In the genomic region with DNA sequence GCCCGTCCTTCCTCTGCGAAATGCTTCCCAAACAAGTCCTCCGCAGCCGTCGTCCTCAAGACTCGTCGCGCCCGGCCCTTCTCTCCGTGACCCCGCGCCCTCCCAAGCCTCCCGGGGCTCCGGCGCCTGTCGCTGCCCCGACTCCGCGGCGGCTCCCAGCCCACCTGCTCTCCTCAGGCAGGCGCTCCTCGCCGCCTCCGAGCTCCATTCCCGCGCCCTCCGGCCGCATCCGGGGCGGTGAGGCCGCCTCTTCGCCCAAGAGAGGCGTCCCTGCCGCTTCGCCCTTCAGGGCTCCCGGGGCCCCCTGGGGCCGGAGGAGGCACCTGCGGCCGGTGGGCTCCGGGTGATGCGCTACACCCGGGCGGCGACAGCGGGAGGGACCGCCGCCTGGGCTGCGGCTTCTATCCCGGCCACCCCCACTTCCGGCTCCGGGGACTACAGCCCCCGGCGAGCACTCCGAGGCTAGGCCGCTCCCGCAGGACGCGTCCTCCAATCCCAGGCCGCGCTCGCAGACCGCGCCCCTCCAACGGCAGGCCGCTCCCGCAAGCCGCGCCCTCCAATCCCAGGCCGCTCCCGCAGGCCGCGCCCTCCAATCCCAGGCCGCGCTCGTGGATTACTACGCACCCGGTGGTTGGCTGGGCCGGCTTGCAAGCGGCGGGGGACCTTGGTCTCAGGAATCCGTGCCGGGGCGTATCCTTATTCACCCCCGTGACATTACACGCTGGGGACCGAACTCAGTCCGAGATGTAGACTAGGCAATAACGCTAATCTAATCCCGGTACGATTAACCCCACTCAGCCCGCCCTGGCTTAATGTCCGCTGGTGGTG, we compare ENCODE assay signal across 1 cellular context.
TF ChIP-seq lines count a peak whose summit lies in the region.

A gene (minus strand): TSS at position 414 of the 828 bp plus-strand sequence. CDS start 185 bp downstream, at position 229.

TF ChIP-seq in SK-N-SH, 30 proteins besides CTCF, POLR2A, EP300 and RAD21 (continued from another document):
- TF ChIP-seq NRF1 (IDR thresholded peaks at IDR 0.05; ENCODE audit: low read depth, low read length) = no peak
- peak; percentile 81 for TF ChIP-seq RFX5 (IDR thresholded peaks at IDR 0.05; ENCODE audit: low read length)
- peak; percentile 67; the same call in 1 of the 2 replicates for TF ChIP-seq MXI1 (IDR thresholded peaks at IDR 0.05; ENCODE audit: low read depth, low read length)
- TF ChIP-seq YY1 (IDR thresholded peaks at IDR 0.05; ENCODE audit: low read depth) = 0 out of 2 replicates have a peak, but pooled peaks have one; percentile 39
- TF ChIP-seq SIN3A (IDR thresholded peaks at IDR 0.05; ENCODE audit: borderline replicate concordance, low read depth, low read length) = peak; percentile 2; the same call in 1 of the 2 replicates
TF ChIP-seq in SK-N-SH: peak in this region for 11.
